2 cellular contexts compared by ENCODE assay signal in the genomic region with DNA sequence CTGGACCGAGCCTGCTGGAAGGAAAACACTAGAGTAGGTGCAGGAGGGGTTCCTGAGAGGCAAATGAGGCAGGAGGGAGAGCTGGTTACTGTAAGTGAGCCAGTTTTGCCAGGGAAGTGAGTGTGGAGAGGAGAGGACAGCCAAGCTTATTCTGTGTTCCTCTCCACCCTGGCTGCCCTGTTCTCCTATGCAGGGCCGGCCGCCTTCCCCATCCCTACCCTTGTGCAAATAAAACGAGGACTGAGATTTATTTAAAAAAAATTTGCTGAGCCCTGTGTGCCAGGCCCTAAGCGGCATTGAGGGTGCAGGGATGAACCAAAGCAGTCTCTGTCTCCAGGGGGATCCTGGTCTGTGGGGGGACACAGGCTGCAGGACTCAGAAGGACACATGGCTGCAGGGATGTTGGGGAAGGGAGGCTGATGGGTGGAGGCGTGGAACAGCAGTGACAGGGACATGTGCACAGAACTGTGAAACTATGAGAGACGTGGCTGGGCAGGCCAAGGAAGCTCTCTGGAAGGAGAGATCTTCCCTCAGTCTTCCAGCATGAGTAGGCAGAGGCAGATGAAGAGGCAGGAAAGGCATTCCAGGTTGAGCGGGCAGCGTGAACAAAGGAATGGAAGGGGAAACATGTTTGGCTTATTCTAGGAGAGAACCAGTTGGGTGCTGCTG.
TF ChIP-seq lines count a peak whose summit lies in the region.

No MANE protein-coding gene starts in this region.

TF ChIP-seq in H1, 55 proteins besides CTCF, POLR2A, EP300 and RAD21:
- TF ChIP-seq TAF1 (IDR thresholded peaks at IDR 0.05; ENCODE audit: low read depth, low read length) (no peak), TCF12 (IDR thresholded peaks at IDR 0.05; ENCODE audit: low read depth, low read length) (no peak), SP4 (IDR thresholded peaks at IDR 0.05; ENCODE audit: low read length) (no peak), POU5F1 (IDR thresholded peaks at IDR 0.05; ENCODE audit: low read depth, low read length) (no peak), JUND (IDR thresholded peaks at IDR 0.05; ENCODE audit: low read length) (no peak), CHD2 (IDR thresholded peaks at IDR 0.05; ENCODE audit: low read length) (no peak), TEAD4 (IDR thresholded peaks at IDR 0.05; ENCODE audit: low read depth, low read length) (no peak), HDAC2 (IDR thresholded peaks at IDR 0.05; ENCODE audit: borderline replicate concordance in 1 of 2, low read depth in 2 of 2, low read length in 2 of 2) (no peak), CBX5 (IDR thresholded peaks at IDR 0.05; ENCODE audit: low read depth, low read length) (no peak), CHD1 (IDR thresholded peaks at IDR 0.05; ENCODE audit: low read depth, low read length) (no peak), KDM5A (IDR thresholded peaks at IDR 0.05; ENCODE audit: low read length) (no peak), SIX5 (IDR thresholded peaks at IDR 0.05; ENCODE audit: low read depth, low read length) (no peak), EGR1 (IDR thresholded peaks at IDR 0.05; ENCODE audit: borderline replicate concordance, low read depth, low read length) (no peak), JUN (IDR thresholded peaks at IDR 0.05; ENCODE audit: low read depth, low read length) (no peak), SP1 (IDR thresholded peaks at IDR 0.05; ENCODE audit: low read depth, low read length) (no peak)
- TF ChIP-seq, protein P1, sequence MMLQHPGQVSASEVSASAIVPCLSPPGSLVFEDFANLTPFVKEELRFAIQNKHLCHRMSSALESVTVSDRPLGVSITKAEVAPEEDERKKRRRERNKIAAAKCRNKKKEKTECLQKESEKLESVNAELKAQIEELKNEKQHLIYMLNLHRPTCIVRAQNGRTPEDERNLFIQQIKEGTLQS (IDR thresholded peaks at IDR 0.05; ENCODE audit: insufficient read depth, low read depth, low read length): no peak

TF ChIP-seq in SK-N-SH treated with all-trans-retinoic acid at 6 μM for 48 hours, 23 proteins besides CTCF, POLR2A, EP300 and RAD21:
- TF ChIP-seq ZNF70 (CRISPR knock-in tag; IDR thresholded peaks at IDR 0.05) (no peak), ARNTL (CRISPR knock-in tag; IDR thresholded peaks at IDR 0.05; ENCODE audit: borderline replicate concordance, low read depth) (no peak), ZNF8 (CRISPR knock-in tag; IDR thresholded peaks at IDR 0.05) (no peak), ZNF565 (CRISPR knock-in tag; conservative IDR thresholded peaks at IDR 0.05; ENCODE audit: low read depth) (no peak), SNAI2 (CRISPR knock-in tag; IDR thresholded peaks at IDR 0.05) (no peak), OSR1 (CRISPR knock-in tag; IDR thresholded peaks at IDR 0.05) (no peak), RARB (CRISPR knock-in tag; IDR thresholded peaks at IDR 0.05) (no peak), ZC3H10 (CRISPR knock-in tag; IDR thresholded peaks at IDR 0.05) (no peak), ESRRG (CRISPR knock-in tag; IDR thresholded peaks at IDR 0.05) (no peak), TCF4 (CRISPR knock-in tag; IDR thresholded peaks at IDR 0.05; ENCODE audit: borderline replicate concordance) (no peak), ZFP30 (CRISPR knock-in tag; IDR thresholded peaks at IDR 0.05) (no peak), CSDC2 (CRISPR knock-in tag; IDR thresholded peaks at IDR 0.05) (no peak), BACH2 (CRISPR knock-in tag; IDR thresholded peaks at IDR 0.05; ENCODE audit: borderline replicate concordance) (no peak)
- TF ChIP-seq, protein P2, sequence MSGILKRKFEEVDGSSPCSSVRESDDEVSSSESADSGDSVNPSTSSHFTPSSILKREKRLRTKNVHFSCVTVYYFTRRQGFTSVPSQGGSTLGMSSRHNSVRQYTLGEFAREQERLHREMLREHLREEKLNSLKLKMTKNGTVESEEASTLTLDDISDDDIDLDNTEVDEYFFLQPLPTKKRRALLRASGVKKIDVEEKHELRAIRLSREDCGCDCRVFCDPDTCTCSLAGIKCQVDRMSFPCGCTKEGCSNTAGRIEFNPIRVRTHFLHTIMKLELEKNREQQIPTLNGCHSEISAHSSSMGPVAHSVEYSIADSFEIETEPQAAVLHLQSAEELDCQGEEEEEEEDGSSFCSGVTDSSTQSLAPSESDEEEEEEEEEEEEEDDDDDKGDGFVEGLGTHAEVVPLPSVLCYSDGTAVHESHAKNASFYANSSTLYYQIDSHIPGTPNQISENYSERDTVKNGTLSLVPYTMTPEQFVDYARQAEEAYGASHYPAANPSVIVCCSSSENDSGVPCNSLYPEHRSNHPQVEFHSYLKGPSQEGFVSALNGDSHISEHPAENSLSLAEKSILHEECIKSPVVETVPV (CRISPR knock-in tag; IDR thresholded peaks at IDR 0.05): no peak
- TF ChIP-seq, protein P3, sequence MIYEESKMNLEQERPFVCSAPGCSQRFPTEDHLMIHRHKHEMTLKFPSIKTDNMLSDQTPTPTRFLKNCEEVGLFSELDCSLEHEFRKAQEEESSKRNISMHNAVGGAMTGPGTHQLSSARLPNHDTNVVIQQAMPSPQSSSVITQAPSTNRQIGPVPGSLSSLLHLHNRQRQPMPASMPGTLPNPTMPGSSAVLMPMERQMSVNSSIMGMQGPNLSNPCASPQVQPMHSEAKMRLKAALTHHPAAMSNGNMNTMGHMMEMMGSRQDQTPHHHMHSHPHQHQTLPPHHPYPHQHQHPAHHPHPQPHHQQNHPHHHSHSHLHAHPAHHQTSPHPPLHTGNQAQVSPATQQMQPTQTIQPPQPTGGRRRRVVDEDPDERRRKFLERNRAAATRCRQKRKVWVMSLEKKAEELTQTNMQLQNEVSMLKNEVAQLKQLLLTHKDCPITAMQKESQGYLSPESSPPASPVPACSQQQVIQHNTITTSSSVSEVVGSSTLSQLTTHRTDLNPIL (CRISPR knock-in tag; IDR thresholded peaks at IDR 0.05; ENCODE audit: low read depth): no peak
- TF ChIP-seq, protein P4, sequence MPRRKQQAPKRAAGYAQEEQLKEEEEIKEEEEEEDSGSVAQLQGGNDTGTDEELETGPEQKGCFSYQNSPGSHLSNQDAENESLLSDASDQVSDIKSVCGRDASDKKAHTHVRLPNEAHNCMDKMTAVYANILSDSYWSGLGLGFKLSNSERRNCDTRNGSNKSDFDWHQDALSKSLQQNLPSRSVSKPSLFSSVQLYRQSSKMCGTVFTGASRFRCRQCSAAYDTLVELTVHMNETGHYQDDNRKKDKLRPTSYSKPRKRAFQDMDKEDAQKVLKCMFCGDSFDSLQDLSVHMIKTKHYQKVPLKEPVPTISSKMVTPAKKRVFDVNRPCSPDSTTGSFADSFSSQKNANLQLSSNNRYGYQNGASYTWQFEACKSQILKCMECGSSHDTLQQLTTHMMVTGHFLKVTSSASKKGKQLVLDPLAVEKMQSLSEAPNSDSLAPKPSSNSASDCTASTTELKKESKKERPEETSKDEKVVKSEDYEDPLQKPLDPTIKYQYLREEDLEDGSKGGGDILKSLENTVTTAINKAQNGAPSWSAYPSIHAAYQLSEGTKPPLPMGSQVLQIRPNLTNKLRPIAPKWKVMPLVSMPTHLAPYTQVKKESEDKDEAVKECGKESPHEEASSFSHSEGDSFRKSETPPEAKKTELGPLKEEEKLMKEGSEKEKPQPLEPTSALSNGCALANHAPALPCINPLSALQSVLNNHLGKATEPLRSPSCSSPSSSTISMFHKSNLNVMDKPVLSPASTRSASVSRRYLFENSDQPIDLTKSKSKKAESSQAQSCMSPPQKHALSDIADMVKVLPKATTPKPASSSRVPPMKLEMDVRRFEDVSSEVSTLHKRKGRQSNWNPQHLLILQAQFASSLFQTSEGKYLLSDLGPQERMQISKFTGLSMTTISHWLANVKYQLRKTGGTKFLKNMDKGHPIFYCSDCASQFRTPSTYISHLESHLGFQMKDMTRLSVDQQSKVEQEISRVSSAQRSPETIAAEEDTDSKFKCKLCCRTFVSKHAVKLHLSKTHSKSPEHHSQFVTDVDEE (CRISPR knock-in tag; IDR thresholded peaks at IDR 0.05): no peak
- TF ChIP-seq, protein P5, sequence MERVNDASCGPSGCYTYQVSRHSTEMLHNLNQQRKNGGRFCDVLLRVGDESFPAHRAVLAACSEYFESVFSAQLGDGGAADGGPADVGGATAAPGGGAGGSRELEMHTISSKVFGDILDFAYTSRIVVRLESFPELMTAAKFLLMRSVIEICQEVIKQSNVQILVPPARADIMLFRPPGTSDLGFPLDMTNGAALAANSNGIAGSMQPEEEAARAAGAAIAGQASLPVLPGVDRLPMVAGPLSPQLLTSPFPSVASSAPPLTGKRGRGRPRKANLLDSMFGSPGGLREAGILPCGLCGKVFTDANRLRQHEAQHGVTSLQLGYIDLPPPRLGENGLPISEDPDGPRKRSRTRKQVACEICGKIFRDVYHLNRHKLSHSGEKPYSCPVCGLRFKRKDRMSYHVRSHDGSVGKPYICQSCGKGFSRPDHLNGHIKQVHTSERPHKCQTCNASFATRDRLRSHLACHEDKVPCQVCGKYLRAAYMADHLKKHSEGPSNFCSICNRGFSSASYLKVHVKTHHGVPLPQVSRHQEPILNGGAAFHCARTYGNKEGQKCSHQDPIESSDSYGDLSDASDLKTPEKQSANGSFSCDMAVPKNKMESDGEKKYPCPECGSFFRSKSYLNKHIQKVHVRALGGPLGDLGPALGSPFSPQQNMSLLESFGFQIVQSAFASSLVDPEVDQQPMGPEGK (CRISPR knock-in tag; IDR thresholded peaks at IDR 0.05; ENCODE audit: borderline replicate concordance): no peak
